In genomic region chr1:74613894-74614293, GRCh38 we compare ENCODE assay signal across 22 cellular contexts. TPM values are rescaled to one million over a fixed set of nuclear protein-coding genes. Genes with fewer than 3 reads are reported as not detected.
DNase-seq lines count a peak whose midpoint lies in the region; ATAC-seq, FAIRE-seq and TF ChIP-seq lines count a peak whose summit lies in the region.
"Had no signal": no experiment of that assay in that cellular context is flagged by ENCODE, and none has a peak within 500 bp of the region (broad histone marks: within the 10 kb centered on the region; RNA-seq: fewer than 3 reads in every experiment).

No MANE protein-coding gene starts in this region.

- no peak overlapping the region for H3K27ac Mint-ChIP-seq in T-helper 17 cell
- H3K27ac Mint-ChIP-seq: CD8-positive, alpha-beta T cell; HFFc6 had no signal

- H3K27ac ChIP-seq in liver (ENCODE audit: low read depth in 1 of 2, low read length in 2 of 2), result no peak overlapping the region
- H3K27ac ChIP-seq in HepG2 (ENCODE audit: extremely low read length, insufficient read depth, low read length), result no peak overlapping the region
- no peak overlapping the region for H3K27ac ChIP-seq in coronary artery
- H3K27ac ChIP-seq: 22Rv1, BLaER1, HL-60 had no signal

- no peaks in the 10 kb centered on the region for H3K36me3 ChIP-seq in liver (ENCODE audit: control insufficient read depth in 4 of 4, insufficient read depth in 3 of 4, low read depth in 1 of 4, low read length in 3 of 4)
- H3K36me3 ChIP-seq in HepG2 (replicated peaks in 1 of 2; ENCODE audit: control insufficient read depth in 1 of 2, insufficient read depth in 2 of 2, low read length in 2 of 2), result no peaks in the 10 kb centered on the region
- H3K36me3 ChIP-seq: BLaER1 had no signal

- in situ Hi-C loops in HepG2 (cut with HindIII; ENCODE audit: extremely low pct_ligation_motif_present, low pct_unique_long_range_greater_than_20kb), result no loop called here

- H3K27me3 ChIP-seq in liver (ENCODE audit: control insufficient read depth in 4 of 4, insufficient read depth in 4 of 4, low read length in 3 of 4) (no peaks in the 10 kb centered on the region), HepG2 (ENCODE audit: control insufficient read depth in 1 of 2, insufficient read depth in 2 of 2, low read length in 2 of 2) (no peaks in the 10 kb centered on the region)
- H3K27me3 ChIP-seq: BLaER1 had no signal

- H4K20me1 ChIP-seq in HepG2 (ENCODE audit: insufficient read depth, low read length), result no peaks in the 10 kb centered on the region
- H4K20me1 ChIP-seq: BLaER1 had no signal

- no peak overlapping the region for H3K4me3 ChIP-seq in liver (ENCODE audit: low read depth in 1 of 3, low read length in 3 of 3)
- no peak overlapping the region for H3K4me3 ChIP-seq in HepG2 (replicated peaks in 1 of 3; ENCODE audit: insufficient read depth in 1 of 3, low read depth in 2 of 3, low read length in 3 of 3)
- no peak overlapping the region for H3K4me3 ChIP-seq in coronary artery
- H3K4me3 ChIP-seq: BLaER1 had no signal

- peaks cover 2% of the 10 kb centered on the region for H3K4me1 Mint-ChIP-seq in T-helper 17 cell

- WGBS in liver, result 67% methylated on average over 2 of the region's 2 CpGs
- WGBS in HepG2 (ENCODE audit: low lambda C conversion rate), result 13% methylated on average over 2 of the region's 2 CpGs

- CTCF ChIA-PET in HepG2 (lab: Yijun Ruan, JAX; ENCODE audit: low intra/inter-chr PET ratio, low total read pairs), result no interaction called here

- H3K4me1 ChIP-seq in liver (ENCODE audit: control insufficient read depth in 4 of 4, insufficient read depth in 4 of 4, low read length in 3 of 4) (no peaks in the 10 kb centered on the region), HepG2 (ENCODE audit: insufficient read depth, low read length) (no peaks in the 10 kb centered on the region)
- H3K4me1 ChIP-seq: BLaER1 had no signal

- no peaks in the 10 kb centered on the region for H3K36me3 Mint-ChIP-seq in T-helper 17 cell (ENCODE audit: low read depth)
- H3K36me3 Mint-ChIP-seq: CD8-positive, alpha-beta T cell had no signal

- H3K27me3 Mint-ChIP-seq in T-helper 17 cell, result peaks cover 8% of the 10 kb centered on the region

- BruUV-seq in HepG2 (replicated peaks; lab: Mats Ljungman, UMichigan), result no TSS peak

- TF ChIP-seq CTCF in liver (IDR thresholded peaks at IDR 0.05; ENCODE audit: low read depth, low read length, missing input control) (no peak), HepG2 (CRISPR knock-in tag; IDR thresholded peaks at IDR 0.05) (no peak), coronary artery (IDR thresholded peaks at IDR 0.05) (no peak)

- TF ChIP-seq EP300 in HepG2 (IDR thresholded peaks at IDR 0.05; ENCODE audit: low read depth in 2 of 2, low read length in 2 of 2), result no peak
- no peak for TF ChIP-seq EP300 in HepG2 (CRISPR knock-in tag; IDR thresholded peaks at IDR 0.05; ENCODE audit: borderline replicate concordance)

- POLR2A ChIA-PET in HepG2 (lab: Yijun Ruan, JAX), result no interaction called here

- H2AFZ ChIP-seq in HepG2 (ENCODE audit: low read length), result no peak overlapping the region

- TF ChIP-seq RAD21 in liver (IDR thresholded peaks at IDR 0.05), result peak; percentile 30 to 44
- no peak for TF ChIP-seq RAD21 in HepG2 (CRISPR knock-in tag; IDR thresholded peaks at IDR 0.05)

- FAIRE-seq in HepG2 (lab: Jason Lieb, UNC), result no peak
- FAIRE-seq: H54, HTR-8/SVneo had no signal

- ATAC-seq in HepG2 (no peak), HG02588 (IDR thresholded peaks at IDR 0.05; ENCODE audit: unreplicated experiment) (peak; percentile 46), HG03378 (IDR thresholded peaks at IDR 0.05; ENCODE audit: unreplicated experiment) (peak; percentile 50), HG02623 (IDR thresholded peaks at IDR 0.05; ENCODE audit: unreplicated experiment) (no peak), GM18873 (IDR thresholded peaks at IDR 0.05; ENCODE audit: low FRiP score, unreplicated experiment) (no peak), T-helper 17 cell (no peak)
- ATAC-seq: CD8-positive, alpha-beta T cell had no signal

- no peak for TF ChIP-seq POLR2A in HepG2 (IDR thresholded peaks at IDR 0.05; ENCODE audit: insufficient read depth in 1 of 2, low read depth in 2 of 2, low read length in 2 of 2)

- intact Hi-C loops in HepG2 (cut with micrococcal nuclease; ENCODE audit: unreplicated experiment), result no loop called here

- H3K79me2 ChIP-seq in HepG2 (ENCODE audit: insufficient read depth, low read length), result no peaks in the 10 kb centered on the region

- H3K9me3 ChIP-seq in liver (ENCODE audit: control insufficient read depth in 4 of 4, low read length in 3 of 4) (no peaks in the 10 kb centered on the region), HepG2 (ENCODE audit: low read length) (no peaks in the 10 kb centered on the region), T-helper 17 cell (ENCODE audit: control insufficient read depth, low read length, poor library complexity, severe bottlenecking) (no peaks in the 10 kb centered on the region)
- H3K9me3 ChIP-seq: BLaER1 had no signal

- no peak overlapping the region for H3K9ac ChIP-seq in liver (ENCODE audit: low read depth in 1 of 2, low read length in 2 of 2)
- H3K9ac ChIP-seq in HepG2 (ENCODE audit: insufficient read depth, low read depth, low read length), result no peak overlapping the region
- H3K9ac ChIP-seq: BLaER1 had no signal

- H3K4me2 ChIP-seq in HepG2 (ENCODE audit: low read depth, low read length), result no peak overlapping the region
- H3K4me2 ChIP-seq: BLaER1 had no signal

- no peak for DNase-seq in HepG2 (ENCODE audit: low spot score)
- no peak for DNase-seq in coronary artery (ENCODE audit: low spot score)
- no peak for DNase-seq in T-helper 17 cell
- DNase-seq: CD8-positive, alpha-beta T cell; HFFc6; MV-4-11; NCI-H1417; NCI-H2029; NCI-H2171 treated with DMSO at 0.1 percent for 48 hours; NCI-H446 treated with DMSO at 0.1 percent for 48 hours; NCI-H748 treated with DMSO at 0.1 percent for 48 hours had no signal

- no peak overlapping the region for H3K4me3 Mint-ChIP-seq in T-helper 17 cell
- H3K4me3 Mint-ChIP-seq: CD8-positive, alpha-beta T cell; HFFc6 had no signal

TF ChIP-seq in liver, 16 proteins besides CTCF, POLR2A, EP300 and RAD21 (continues in another document):
- TF ChIP-seq HNF4G (IDR thresholded peaks at IDR 0.05), result no peak
- TF ChIP-seq FOXA2 (IDR thresholded peaks at IDR 0.05), result no peak
- no peak for TF ChIP-seq YY1 (IDR thresholded peaks at IDR 0.05)
- TF ChIP-seq ATF3 (IDR thresholded peaks at IDR 0.05), result no peak
- TF ChIP-seq HNF4A (conservative IDR thresholded peaks at IDR 0.05), result no peak
- TF ChIP-seq EGR1 (IDR thresholded peaks at IDR 0.05; ENCODE audit: low read depth in 2 of 2), result no peak
- no peak for TF ChIP-seq JUND (IDR thresholded peaks at IDR 0.05)
- no peak for TF ChIP-seq GABPA (IDR thresholded peaks at IDR 0.05 in 1 of 2, conservative IDR thresholded peaks at IDR 0.05 in 1 of 2)
- no peak for TF ChIP-seq FOXA1 (IDR thresholded peaks at IDR 0.05)
- TF ChIP-seq MAX (IDR thresholded peaks at IDR 0.05), result no peak

TF ChIP-seq in HepG2, 621 proteins besides CTCF, POLR2A, EP300 and RAD21 (continues in another document):
- no peak for TF ChIP-seq MLX (CRISPR knock-in tag; IDR thresholded peaks at IDR 0.05)
- TF ChIP-seq SRSF9 (IDR thresholded peaks at IDR 0.05; ENCODE audit: borderline replicate concordance, insufficient read depth, low read depth, low read length, poor library complexity, severe bottlenecking), result no peak
- TF ChIP-seq ZBTB8A (CRISPR knock-in tag; IDR thresholded peaks at IDR 0.05; ENCODE audit: borderline replicate concordance, low read depth), result no peak
- no peak for TF ChIP-seq ATF3 (CRISPR knock-in tag; IDR thresholded peaks at IDR 0.05)
- TF ChIP-seq ZZZ3 (CRISPR knock-in tag; IDR thresholded peaks at IDR 0.05; ENCODE audit: borderline replicate concordance), result no peak
- no peak for TF ChIP-seq PPARG (CRISPR knock-in tag; conservative IDR thresholded peaks at IDR 0.05)
- TF ChIP-seq YEATS4 (CRISPR knock-in tag; IDR thresholded peaks at IDR 0.05; ENCODE audit: borderline replicate concordance), result no peak
- TF ChIP-seq SIN3A (IDR thresholded peaks at IDR 0.05; ENCODE audit: borderline replicate concordance, low read depth, low read length), result no peak

RNA-seq across cellular contexts. Expression of gene ERICH3, which starts 59.7 kb away (rescaled TPM):
- under 1 TPM; 0.05 to 0.08 TPM for total RNA-seq in liver
- polyA plus RNA-seq in liver, result under 1 TPM; 0.04 to 0.05 TPM
- total RNA-seq in HepG2 (2016; rRNA removed; fragmentation: Illumina TruSeq; extraction: Trizol), result not detected in 2 replicates
- not detected in 2 replicates for total RNA-seq in HepG2 (2016; cell fraction: cytosol; rRNA removed; fragmentation: Illumina TruSeq; extraction: Trizol; ENCODE audit: low read depth)
- total RNA-seq in HepG2 (2016; cell fraction: insoluble cytoplasmic fraction; rRNA removed; fragmentation: Illumina TruSeq; extraction: Trizol), result not detected in 2 replicates
- not detected in 2 replicates for total RNA-seq in HepG2 (2016; cell fraction: membrane; rRNA removed; fragmentation: Illumina TruSeq; extraction: Trizol)
- not detected in 2 replicates for total RNA-seq in HepG2 (2016; cell fraction: nucleus; rRNA removed; fragmentation: Illumina TruSeq; extraction: Trizol)
- 0.01 and 0.03 TPM in 2 replicates for polyA plus RNA-seq in HepG2 (2011; rRNA removed)
- polyA plus RNA-seq in HepG2 (2011; cell fraction: cytosol; rRNA removed), result not detected in 2 replicates
- 0.11 and 0.16 TPM in 2 replicates for polyA plus RNA-seq in HepG2 (2011; cell fraction: nucleus; rRNA removed)
- polyA plus RNA-seq in HepG2 (2012), result 0.04 and 0.12 TPM in 2 replicates
- polyA plus RNA-seq in HepG2 (2016; cell fraction: cytosol; fragmentation: Illumina TruSeq; extraction: Trizol; ENCODE audit: low read depth), result not detected in 2 replicates
- polyA plus RNA-seq in HepG2 (2016; cell fraction: insoluble cytoplasmic fraction; fragmentation: Illumina TruSeq; extraction: Trizol; ENCODE audit: low read depth), result not detected in 2 replicates
- not detected in 2 replicates for polyA plus RNA-seq in HepG2 (2016; cell fraction: membrane; fragmentation: Illumina TruSeq; extraction: Trizol; ENCODE audit: low read depth)
- polyA plus RNA-seq in HepG2 (2016; cell fraction: nucleus; fragmentation: Illumina TruSeq; extraction: Trizol; ENCODE audit: insufficient read depth, low read depth), result not detected in 2 replicates
- polyA minus RNA-seq in HepG2 (2011; rRNA and poly(A)+ RNA removed; ENCODE audit: low replicate concordance), result not detected in 2 replicates
- polyA minus RNA-seq in HepG2 (2011; cell fraction: cytosol; rRNA and poly(A)+ RNA removed), result not detected in 2 replicates
- 0.37 and 1.2 TPM in 2 replicates for polyA minus RNA-seq in HepG2 (2011; cell fraction: nucleus; rRNA and poly(A)+ RNA removed)
- total RNA-seq in T-helper 17 cell, result not detected
- total RNA-seq: CD8-positive, alpha-beta T cell; HFFc6; SK-MEL-5 had no signal

Comparison
In these comparisons a context has a peak if more than half of its experiments do, and no peak if none do; other contexts are left out.
1. ATAC-seq: peak in HG02588 (single experiment) and HG03378 (single experiment); none in HepG2 (single experiment), HG02623 (single experiment), GM18873 (single experiment) and T-helper 17 cell (single experiment).